Comparison of ENCODE assay signal across 8 cellular contexts in genomic region chr11:45371251-45371749, GRCh38.
DNase-seq lines count a peak whose midpoint lies in the region; ATAC-seq and TF ChIP-seq lines count a peak whose summit lies in the region.

No MANE protein-coding gene starts in this region.

- POLR2A ChIA-PET in HCT116 (lab: Charles Lee): interaction anchor here (0.6 kb wide), 1 partner anchor 395 kb away, joined by 3 read pairs; no protein-coding TSS in a partner anchor

- TF ChIP-seq CTCF in HCT116 (IDR thresholded peaks at IDR 0.05 in 2 of 3, conservative IDR thresholded peaks at IDR 0.05 in 1 of 3; ENCODE audit: borderline replicate concordance in 1 of 3, insufficient read depth in 1 of 3, low read depth in 2 of 3, low read length in 2 of 3) (peak; percentile 81 to 97 (median 96)), choroid plexus epithelial cell (conservative IDR thresholded peaks at IDR 0.05; ENCODE audit: low read depth, low read length) (peak; percentile 97), left lung (IDR thresholded peaks at IDR 0.05) (peak; percentile 83 to 88)

- no peaks in the 10 kb centered on the region for H3K9me2 ChIP-seq in HCT116 (ENCODE audit: insufficient read depth)

- H3K27me3 ChIP-seq in HCT116 (ENCODE audit: insufficient read depth, low read length) (peaks cover 15% of the 10 kb centered on the region; the same call in 1 of the 2 replicates), left lung (peaks cover 0 to 41% of the 10 kb centered on the region in 2 donors)

- peaks cover 4 to 5% of the 10 kb centered on the region in 2 experiments; a peak in 2 of 4 replicates for H3K4me1 ChIP-seq in HCT116 (ENCODE audit: control insufficient read depth in 1 of 2, insufficient read depth in 2 of 2, low read length in 2 of 2)
- peaks cover 3 to 4% of the 10 kb centered on the region in 2 donors for H3K4me1 ChIP-seq in left lung

- no peaks in the 10 kb centered on the region for H4K20me1 ChIP-seq in HCT116 (ENCODE audit: insufficient read depth)

- H3K9ac ChIP-seq in HCT116 (ENCODE audit: low read length): no peak overlapping the region

- no peaks in the 10 kb centered on the region for H3K36me3 ChIP-seq in HCT116 (ENCODE audit: control insufficient read depth in 1 of 2, insufficient read depth in 2 of 2, low read length in 2 of 2)
- H3K36me3 ChIP-seq in left lung: no peaks in the 10 kb centered on the region

- CTCF ChIA-PET in HCT116 (lab: Charles Lee): interaction anchor here (0.7 to 7.0 kb wide), 26 partner anchors 8 to 471 kb away, joined by 3 to 124 read pairs (median 4); no protein-coding TSS in a partner anchor

- no peaks in the 10 kb centered on the region for H3K79me2 ChIP-seq in HCT116 (ENCODE audit: insufficient read depth, low read length)

- H3K27ac ChIP-seq in HCT116 (ENCODE audit: low read depth, low read length) (no peak overlapping the region), left lung (no peak overlapping the region)

- peak; percentile 8 for DNase-seq in CMK (ENCODE audit: low read depth)
- peak; percentile 63 for DNase-seq in HCT116 (ENCODE audit: low read depth, low spot score)
- DNase-seq in NCI-H2227 (lab: John Stamatoyannopoulos, UW; ENCODE audit: unreplicated experiment): peak; percentile 93
- DNase-seq in activated CD4-positive, alpha-beta T cell treated with anti-CD3 and anti-CD28 coated beads for 1 hour: peak; percentile 38
- DNase-seq in choroid plexus epithelial cell (ENCODE audit: low read depth): peak; percentile 76
- peak; percentile 46 to 74 for DNase-seq in left lung
- peak; percentile 60 for DNase-seq in stimulated activated CD4-positive, alpha-beta T cell treated with anti-CD3 and anti-CD28 coated beads, Interleukin-4, amount 100 ng/mL, for 24 hours

- intact Hi-C loops in HCT116 (cut with micrococcal nuclease) (loop anchor here (1.0 kb wide), 2 partner anchors 284 to 400 kb away; no protein-coding TSS in a partner anchor), left lung (cut with DNase I) (loop anchor here in 1 of 2 donors (5.0 kb wide), 1 partner anchor 401 kb away; no protein-coding TSS in a partner anchor)

- RAD21 ChIA-PET in HCT116 (lab: Charles Lee; ENCODE audit: low non-redundant PET in 1 of 2, low total read pairs in 2 of 2, uncharacterized antibody in 2 of 2, unreplicated experiment in 2 of 2): interaction anchor here (0.7 to 1.5 kb wide), 7 partner anchors 31 to 592 kb away, joined by 3 to 20 read pairs (median 5); no protein-coding TSS in a partner anchor

- TF ChIP-seq RAD21 in HCT116 (IDR thresholded peaks at IDR 0.05; ENCODE audit: low read depth): peak; percentile 92

- ATAC-seq in HCT116: peak; percentile 97
- peak; percentile 95 for ATAC-seq in left lung
- no peak for ATAC-seq in HG02763 (IDR thresholded peaks at IDR 0.05; ENCODE audit: unreplicated experiment)

- no TSS peak for BruUV-seq in HCT116 (replicated peaks; lab: Mats Ljungman, UMichigan)

- H2AFZ ChIP-seq in HCT116 (ENCODE audit: low read depth, low read length, poor library complexity, severe bottlenecking): peak overlapping the region; percentile 50

- H3K9me3 ChIP-seq in HCT116 (ENCODE audit: control insufficient read depth in 1 of 2, insufficient read depth in 1 of 2, low read depth in 1 of 2, low read length in 2 of 2) (no peaks in the 10 kb centered on the region), left lung (no peaks in the 10 kb centered on the region)

- peak overlapping the region; percentile 47 for H3K4me2 ChIP-seq in HCT116 (ENCODE audit: low read length)

- H3K4me3 ChIP-seq in HCT116 (replicated peaks in 1 of 2; ENCODE audit: low read depth in 1 of 2, low read length in 2 of 2) (no peak overlapping the region), choroid plexus epithelial cell (ENCODE audit: low read depth, low read length) (no peak overlapping the region), left lung (no peak overlapping the region)

- TF ChIP-seq POLR2A in HCT116 (IDR thresholded peaks at IDR 0.05; ENCODE audit: borderline replicate concordance, extremely low read depth, insufficient read depth, insufficient read length): no peak

TF ChIP-seq in HCT116, 20 proteins besides CTCF, POLR2A, EP300 and RAD21:
- no peak for TF ChIP-seq ZNF274 (IDR thresholded peaks at IDR 0.05; ENCODE audit: low read depth, low read length)
- no peak for TF ChIP-seq SP1 (IDR thresholded peaks at IDR 0.05; ENCODE audit: low read depth)
- TF ChIP-seq ZFX (IDR thresholded peaks at IDR 0.05): no peak
- TF ChIP-seq TCF7L2 (IDR thresholded peaks at IDR 0.05; ENCODE audit: borderline replicate concordance, extremely low read depth, insufficient read depth, insufficient read length): peak; percentile 58
- 0 out of 2 replicates have a peak, but pooled peaks have one; percentile 25 for TF ChIP-seq MAX (IDR thresholded peaks at IDR 0.05)
- no peak for TF ChIP-seq CEBPB (IDR thresholded peaks at IDR 0.05; ENCODE audit: low read depth)
- no peak for TF ChIP-seq SIN3A (IDR thresholded peaks at IDR 0.05; ENCODE audit: low read depth)
- no peak for TF ChIP-seq EGR1 (IDR thresholded peaks at IDR 0.05; ENCODE audit: low read depth)
- TF ChIP-seq ZBTB33 (IDR thresholded peaks at IDR 0.05; ENCODE audit: extremely low read depth, insufficient replicate concordance, low read length): no peak
- no peak for TF ChIP-seq EZH2phosphoT487 (IDR thresholded peaks at IDR 0.05; ENCODE audit: borderline replicate concordance)
- no peak for TF ChIP-seq YY1 (IDR thresholded peaks at IDR 0.05; ENCODE audit: extremely low read depth, insufficient replicate concordance, low read depth, low read length)
- TF ChIP-seq FOSL1 (IDR thresholded peaks at IDR 0.05; ENCODE audit: low read depth): no peak
- no peak for TF ChIP-seq SRF (IDR thresholded peaks at IDR 0.05; ENCODE audit: low read depth)

Comparison
In these comparisons a context has a peak if more than half of its experiments do, and no peak if none do; other contexts are left out.
1. DNase-seq: peak in every context shown above with its lines; median percentile 93 in NCI-H2227; 76 in choroid plexus epithelial cell; 63 in HCT116; 60 in left lung; 60 in stimulated activated CD4-positive, alpha-beta T cell treated with anti-CD3 and anti-CD28 coated beads, Interleukin-4, amount 100 ng/mL, for 24 hours; 38 in activated CD4-positive, alpha-beta T cell treated with anti-CD3 and anti-CD28 coated beads for 1 hour; 8 in CMK.